12 cellular contexts compared by ENCODE assay signal in the genomic region with DNA sequence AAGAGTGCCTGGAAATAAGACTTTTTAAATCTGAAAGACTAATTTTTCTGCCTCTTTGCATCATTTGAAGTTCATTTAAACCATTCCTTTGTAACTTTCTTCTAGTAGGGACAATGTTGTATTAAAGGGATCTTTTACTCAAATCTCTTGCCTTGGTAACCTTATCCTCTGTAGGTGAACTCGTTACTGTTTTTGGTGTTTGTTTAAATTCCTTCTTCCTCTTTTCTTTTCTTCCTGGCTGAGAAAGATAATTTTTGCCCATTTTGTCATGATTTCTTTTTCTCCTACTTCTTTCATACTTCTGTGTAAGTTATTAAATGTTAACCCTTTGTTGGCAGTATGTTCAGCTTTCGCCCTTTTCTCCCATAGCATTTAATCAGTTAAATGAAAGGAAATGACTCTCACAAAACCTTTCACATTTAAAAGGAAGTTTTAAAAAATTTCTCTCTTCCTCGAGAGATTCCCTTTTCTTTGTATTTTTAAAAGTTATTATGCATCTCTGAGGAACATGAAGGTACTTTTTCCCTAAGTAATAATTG.
"Had no signal": no experiment of that assay in that cellular context is flagged by ENCODE, and none has a peak within 500 bp of the region (broad histone marks: within the 10 kb centered on the region; RNA-seq: fewer than 3 reads in every experiment).

No MANE protein-coding gene starts in this region.

- DNase-seq: activated CD4-positive, alpha-beta T cell treated with anti-CD3 and anti-CD28 coated beads for 4 hours; activated CD8-positive, alpha-beta memory T cell treated with anti-CD3 and anti-CD28 coated beads, Interleukin-2, amount 50 U/mL, for 48 hours; activated CD8-positive, alpha-beta T cell treated with anti-CD3 and anti-CD28 coated beads, Interleukin-2, amount 10 ng/mL, durations not matched to agents 7 days and 5 days; activated naive CD4-positive, alpha-beta T cell; aorta; heart left ventricle; left colon; stimulated activated CD4-positive, alpha-beta T cell treated with anti-CD3 and anti-CD28 coated beads, Interleukin-2, amount 100 ng/mL, for 48 hours; stimulated activated naive CD4-positive, alpha-beta T cell treated with Interleukin-2 at 50 U/mL for 16 hours; upper lobe of right lung had no signal

- H3K9me3 ChIP-seq: heart left ventricle, suprapubic skin, upper lobe of right lung had no signal

- H3K27ac ChIP-seq: heart left ventricle, suprapubic skin, upper lobe of right lung had no signal

- H3K4me3 ChIP-seq: heart left ventricle, lung, suprapubic skin, upper lobe of right lung had no signal

- ATAC-seq: activated CD8-positive, alpha-beta T cell treated with anti-CD3 and anti-CD28 coated beads, Interleukin-2, amount 10 ng/mL, durations not matched to agents 7 days and 5 days; heart left ventricle; left colon; upper lobe of right lung had no signal

- H3K27me3 ChIP-seq: heart left ventricle, suprapubic skin, upper lobe of right lung had no signal
